Comparison of ENCODE assay signal across 33 cellular contexts in genomic region chr10:128964100-128964403, GRCh38.
"Had no signal": no experiment of that assay in that cellular context is flagged by ENCODE, and none has a peak within 500 bp of the region (broad histone marks: within the 10 kb centered on the region; RNA-seq: fewer than 3 reads in every experiment).

No MANE protein-coding gene starts in this region.

- DNase-seq: activated effector memory CD4-positive, alpha-beta T cell treated with anti-CD3 and anti-CD28 coated beads, Interleukin-2, amount 50 U/mL, for 16 hours; activated effector memory CD4-positive, alpha-beta T cell treated with Interleukin-2 at 50 U/mL for 16 hours; activated gamma-delta T cell; activated gamma-delta T cell treated with Interleukin-2 at 50 U/mL for 16 hours; activated naive CD4-positive, alpha-beta T cell; activated naive CD4-positive, alpha-beta T cell treated with anti-CD3 and anti-CD28 coated beads for 36 hours; activated naive CD4-positive, alpha-beta T cell treated with anti-CD3 and anti-CD28 coated beads, Interleukin-2, amount 10 ng/mL, durations not matched to agents 7 days and 5 days; activated naive CD4-positive, alpha-beta T cell treated with anti-CD3 and anti-CD28 coated beads, Interleukin-2, amount 50 U/mL, for 16 hours; activated naive CD4-positive, alpha-beta T cell treated with Interleukin-2 at 50 U/mL for 16 hours; activated naive CD8-positive, alpha-beta T cell treated with anti-CD3 and anti-CD28 coated beads for 36 hours; activated naive CD8-positive, alpha-beta T cell treated with anti-CD3 and anti-CD28 coated beads, Interleukin-2, amount 10 ng/mL, durations not matched to agents 7 days and 5 days; activated naive CD8-positive, alpha-beta T cell treated with anti-CD3 and anti-CD28 coated beads, Interleukin-2, amount 50 U/mL, for 24 hours; activated T-cell treated with anti-CD3 and anti-CD28 coated beads for 4 hours; activated T-cell treated with anti-CD3 and anti-CD28 coated beads, Interleukin-2, amount 50 U/mL, for 1 hour; activated T-cell treated with anti-CD3 and anti-CD28 coated beads, Interleukin-2, amount 50 U/mL, for 24 hours; activated T-cell treated with anti-CD3 and anti-CD28 coated beads, Interleukin-2, amount 50 U/mL, for 4 hours; activated T-cell treated with anti-CD3 and anti-CD28 coated beads, Interleukin-2, amount 50 U/mL, for 48 hours; activated T-cell treated with anti-CD3 and anti-CD28 coated beads, Interleukin-2, amount 50 U/mL, for 72 hours; adrenal gland; amniotic stem cell; amygdala; anterior cingulate cortex; aorta; body of pancreas; brain microvascular endothelial cell; central memory CD4-positive, alpha-beta T cell had no signal

- H3K36me3 ChIP-seq: adrenal gland, ascending aorta, brain microvascular endothelial cell, breast epithelium, cardiac muscle cell had no signal

- H3K4me3 ChIP-seq: adrenal gland, ascending aorta, body of pancreas, breast epithelium, cardiac muscle cell had no signal

- H3K27me3 ChIP-seq: adrenal gland, ascending aorta, body of pancreas, brain microvascular endothelial cell, cardiac muscle cell had no signal

- H3K27ac ChIP-seq: adrenal gland, ascending aorta, body of pancreas, brain microvascular endothelial cell, breast epithelium, cardiac muscle cell had no signal

- FAIRE-seq: astrocyte, bronchial epithelial cell had no signal

- H3K4me1 ChIP-seq: adrenal gland, ascending aorta, body of pancreas, breast epithelium had no signal

- H3K9me3 ChIP-seq: adrenal gland, ascending aorta, body of pancreas, breast epithelium had no signal

- ATAC-seq: activated naive CD4-positive, alpha-beta T cell treated with anti-CD3 and anti-CD28 coated beads, Interleukin-2, amount 50 U/mL, for 72 hours; activated naive CD8-positive, alpha-beta T cell treated with anti-CD3 and anti-CD28 coated beads, Interleukin-2, amount 50 U/mL, for 24 hours; activated T-cell treated with anti-CD3 and anti-CD28 coated beads, Interleukin-2, amount 50 U/mL, for 4 hours; activated T-cell treated with anti-CD3 and anti-CD28 coated beads, Interleukin-2, amount 50 U/mL, for 72 hours; activated T-helper 17 cell treated with anti-CD3 and anti-CD28 coated beads, Interleukin-2, amount 50 U/mL, for 72 hours; body of pancreas had no signal
